Comparison of ENCODE assay signal across 26 cellular contexts in genomic region chr5:128455861-128456361, GRCh38.
DNase-seq lines count a peak whose midpoint lies in the region; ATAC-seq and TF ChIP-seq lines count a peak whose summit lies in the region.
"Had no signal": no experiment of that assay in that cellular context is flagged by ENCODE, and none has a peak within 500 bp of the region (broad histone marks: within the 10 kb centered on the region; RNA-seq: fewer than 3 reads in every experiment).

No MANE protein-coding gene starts in this region.

- in situ Hi-C loops in GM13977 (cut with MboI; ENCODE audit: low pct_unique_long_range_greater_than_20kb, low sequenced_read_pairs, unreplicated experiment) = no loop called here

- peaks cover 14% of the 10 kb centered on the region for H3K36me3 Mint-ChIP-seq in WTC11
- H3K36me3 Mint-ChIP-seq in nephron progenitor cell (ENCODE audit: low read depth) = peaks cover 89% of the 10 kb centered on the region
- H3K36me3 Mint-ChIP-seq: stimulated activated effector memory CD8-positive, alpha-beta T cell treated with anti-CD3 and anti-CD28 coated beads, Interleukin-12 subunit alpha, Interleukin-12 subunit beta, amount 100 ng/mL, for 72 hours; T-cell had no signal

- H3K27me3 Mint-ChIP-seq in WTC11 (ENCODE audit: low read depth) (no peaks in the 10 kb centered on the region), nephron progenitor cell (ENCODE audit: low read depth, poor library complexity) (no peaks in the 10 kb centered on the region)
- H3K27me3 Mint-ChIP-seq: activated naive CD8-positive, alpha-beta T cell treated with anti-CD3 and anti-CD28 coated beads, Interleukin-2, amount 50 U/mL, for 24 hours; effector memory CD8-positive, alpha-beta T cell had no signal

- peaks cover 39% of the 10 kb centered on the region for H3K9me3 Mint-ChIP-seq in WTC11
- H3K9me3 Mint-ChIP-seq in nephron progenitor cell = peaks cover 47% of the 10 kb centered on the region

- peak; percentile 3 for TF ChIP-seq CTCF in GM10266 (IDR thresholded peaks at IDR 0.05; ENCODE audit: control insufficient read depth, insufficient read depth, low read depth, missing control alignments)
- no peak for TF ChIP-seq CTCF in WTC11 (IDR thresholded peaks at IDR 0.05)
- no peak for TF ChIP-seq CTCF in nephron progenitor cell (IDR thresholded peaks at IDR 0.05)
- TF ChIP-seq CTCF in GM13977 (IDR thresholded peaks at IDR 0.05; ENCODE audit: extremely low read depth, insufficient read depth, missing control alignments) = no peak

- intact Hi-C loops in posterior vena cava (cut with DNase I) = no loop called here

- CTCF ChIA-PET in WTC11 (lab: Charles Lee) = interaction anchor here (0.6 to 1.3 kb wide), 5 partner anchors 9 to 219 kb away, joined by 3 to 5 read pairs (median 3); no protein-coding TSS in a partner anchor

- peak; percentile 60 for ATAC-seq in WTC11
- ATAC-seq in GM19023 (IDR thresholded peaks at IDR 0.05; ENCODE audit: unreplicated experiment) = no peak
- ATAC-seq: activated naive CD8-positive, alpha-beta T cell treated with anti-CD3 and anti-CD28 coated beads, Interleukin-2, amount 50 U/mL, for 24 hours; effector memory CD8-positive, alpha-beta T cell; esophagus mucosa; psoas muscle; stimulated activated effector memory CD8-positive, alpha-beta T cell treated with anti-CD3 and anti-CD28 coated beads, Interleukin-12 subunit alpha, Interleukin-12 subunit beta, amount 100 ng/mL, for 72 hours; T-cell had no signal

- H3K4me1 Mint-ChIP-seq in WTC11 = peaks cover 29% of the 10 kb centered on the region
- H3K4me1 Mint-ChIP-seq in nephron progenitor cell = peaks cover 31% of the 10 kb centered on the region
- H3K4me1 Mint-ChIP-seq: activated naive CD8-positive, alpha-beta T cell treated with anti-CD3 and anti-CD28 coated beads, Interleukin-2, amount 50 U/mL, for 24 hours; stimulated activated effector memory CD8-positive, alpha-beta T cell treated with anti-CD3 and anti-CD28 coated beads, Interleukin-12 subunit alpha, Interleukin-12 subunit beta, amount 100 ng/mL, for 72 hours; T-cell had no signal

- POLR2A ChIA-PET in WTC11 (lab: Charles Lee) = interaction anchor here (0.6 kb wide), 1 partner anchor 82 kb away, joined by 6 read pairs; no protein-coding TSS in a partner anchor

- DNase-seq in GM10266 (ENCODE audit: extremely low spot score) = no peak
- peak; percentile 35 for DNase-seq in LHCN-M2 (ENCODE audit: low read depth)
- peak; percentile 14 for DNase-seq in WTC11 (ENCODE audit: low spot score)
- DNase-seq in nephron progenitor cell = no peak
- DNase-seq in posterior vena cava (ENCODE audit: low spot score) = no peak
- no peak for DNase-seq in GM13977 (ENCODE audit: low spot score)
- DNase-seq in NK-92 (lab: John Stamatoyannopoulos, UW; ENCODE audit: unreplicated experiment) = no peak
- DNase-seq: activated CD4-positive, alpha-beta T cell treated with anti-CD3 and anti-CD28 coated beads, Interleukin-2, amount 50 U/mL, for 4 hours; activated naive CD4-positive, alpha-beta T cell; activated naive CD8-positive, alpha-beta T cell treated with anti-CD3 and anti-CD28 coated beads, Interleukin-2, amount 50 U/mL, for 24 hours; caudate nucleus; DMS53; effector memory CD8-positive, alpha-beta T cell; foreskin fibroblast; head of caudate nucleus; MM.1S; NCI-H1105 treated with DMSO at 0.1 percent for 48 hours; NCI-H2029; NCI-H774; psoas muscle; sigmoid colon; stimulated activated CD4-positive, alpha-beta T cell treated with anti-CD3 and anti-CD28 coated beads, Interleukin-4, amount 100 ng/mL, for 4 hours; T-cell had no signal

- H3K4me3 Mint-ChIP-seq in WTC11 (no peak overlapping the region), nephron progenitor cell (no peak overlapping the region)
- H3K4me3 Mint-ChIP-seq: activated naive CD8-positive, alpha-beta T cell treated with anti-CD3 and anti-CD28 coated beads, Interleukin-2, amount 50 U/mL, for 24 hours; effector memory CD8-positive, alpha-beta T cell; stimulated activated effector memory CD8-positive, alpha-beta T cell treated with anti-CD3 and anti-CD28 coated beads, Interleukin-12 subunit alpha, Interleukin-12 subunit beta, amount 100 ng/mL, for 72 hours; T-cell had no signal

- H3K27ac Mint-ChIP-seq in WTC11 (peak overlapping the region; percentile 26; the same call in 1 of the 2 replicates), nephron progenitor cell (peak overlapping the region; percentile 96)
- H3K27ac Mint-ChIP-seq: activated naive CD8-positive, alpha-beta T cell treated with anti-CD3 and anti-CD28 coated beads, Interleukin-2, amount 50 U/mL, for 24 hours; effector memory CD8-positive, alpha-beta T cell; stimulated activated effector memory CD8-positive, alpha-beta T cell treated with anti-CD3 and anti-CD28 coated beads, Interleukin-12 subunit alpha, Interleukin-12 subunit beta, amount 100 ng/mL, for 72 hours; T-cell had no signal

TF ChIP-seq in WTC11, 78 proteins besides CTCF, POLR2A, EP300 and RAD21:
- TF ChIP-seq ZNF232 (CRISPR knock-in tag; IDR thresholded peaks at IDR 0.05) = no peak
- no peak for TF ChIP-seq ATF6 (CRISPR knock-in tag; IDR thresholded peaks at IDR 0.05)
- no peak for TF ChIP-seq NR3C1 (CRISPR knock-in tag; conservative IDR thresholded peaks at IDR 0.05; ENCODE audit: low read depth)
- TF ChIP-seq KAT7 (CRISPR knock-in tag; IDR thresholded peaks at IDR 0.05; ENCODE audit: borderline replicate concordance) = no peak
- TF ChIP-seq E2F4 (CRISPR knock-in tag; IDR thresholded peaks at IDR 0.05; ENCODE audit: borderline replicate concordance, low read depth) = no peak
- TF ChIP-seq JAZF1 (CRISPR knock-in tag; IDR thresholded peaks at IDR 0.05) = no peak
- no peak for TF ChIP-seq IRF1 (CRISPR knock-in tag; IDR thresholded peaks at IDR 0.05)
- TF ChIP-seq ZBTB21 (CRISPR knock-in tag; IDR thresholded peaks at IDR 0.05; ENCODE audit: borderline replicate concordance) = no peak
- TF ChIP-seq JUN (CRISPR knock-in tag; IDR thresholded peaks at IDR 0.05) = no peak
- TF ChIP-seq NR2C2 (CRISPR knock-in tag; IDR thresholded peaks at IDR 0.05) = no peak
- TF ChIP-seq ELF4 (CRISPR knock-in tag; IDR thresholded peaks at IDR 0.05; ENCODE audit: low read depth) = no peak
- TF ChIP-seq NFATC4 (CRISPR knock-in tag; IDR thresholded peaks at IDR 0.05) = no peak
- no peak for TF ChIP-seq SOX15 (CRISPR knock-in tag; IDR thresholded peaks at IDR 0.05)
- no peak for TF ChIP-seq CBFB (CRISPR knock-in tag; IDR thresholded peaks at IDR 0.05; ENCODE audit: low read depth)

Comparison
In these comparisons a context has a peak if more than half of its experiments do, and no peak if none do; other contexts are left out.
1. DNase-seq: peak in LHCN-M2 (single experiment) and WTC11 (single experiment); none in GM10266 (single experiment), nephron progenitor cell (single experiment), posterior vena cava (single experiment), GM13977 (single experiment) and NK-92 (single experiment).